9 cellular contexts compared by ENCODE assay signal in the genomic region with DNA sequence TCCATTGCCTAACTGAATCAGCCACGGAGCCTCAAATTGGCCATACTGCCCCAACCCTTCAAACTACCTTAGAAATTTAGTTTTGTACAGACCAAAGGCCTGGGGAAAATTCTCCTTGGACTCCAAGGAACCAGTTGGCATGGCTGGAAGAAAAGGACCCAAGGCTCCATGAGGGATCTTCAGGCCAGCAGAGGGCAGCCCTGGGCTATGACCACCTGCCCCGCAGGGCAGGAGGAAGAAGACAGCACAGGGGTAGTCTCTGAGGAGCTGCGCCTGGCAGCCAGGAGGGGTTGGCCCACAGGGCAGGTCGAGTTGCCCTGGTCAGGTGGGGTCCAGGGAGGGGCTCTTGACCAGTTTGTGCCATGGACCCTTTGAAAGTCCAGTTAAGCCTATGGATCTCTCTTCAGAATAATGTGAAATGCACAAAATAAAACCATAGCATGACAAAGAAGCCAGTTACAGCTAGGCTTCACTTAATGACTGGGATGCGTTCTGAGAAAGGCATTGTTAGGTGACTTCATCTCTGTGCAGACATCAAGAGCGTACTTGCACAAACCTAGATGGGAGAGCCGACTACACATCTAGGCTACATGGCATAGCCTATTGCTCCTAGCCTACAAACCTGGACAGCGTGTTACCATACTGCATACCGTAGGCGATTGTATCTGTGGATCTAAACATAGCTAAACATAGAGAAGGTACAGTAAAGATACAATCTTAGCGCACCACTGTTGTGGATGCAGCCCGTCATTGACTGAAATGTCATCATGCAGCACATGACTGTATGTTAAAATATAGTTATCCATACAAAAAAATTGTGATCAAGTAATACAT. TPM values are rescaled to one million over a fixed set of nuclear protein-coding genes. Genes with fewer than 3 reads are reported as not detected.
DNase-seq lines count a peak whose midpoint lies in the region; ATAC-seq and TF ChIP-seq lines count a peak whose summit lies in the region.
"Had no signal": no experiment of that assay in that cellular context is flagged by ENCODE, and none has a peak within 500 bp of the region (broad histone marks: within the 10 kb centered on the region; RNA-seq: fewer than 3 reads in every experiment).

No MANE protein-coding gene starts in this region.

- peak; percentile 95 for ATAC-seq in left lobe of liver
- ATAC-seq in HG02678 (IDR thresholded peaks at IDR 0.05; ENCODE audit: unreplicated experiment): no peak
- ATAC-seq in HG02759 (IDR thresholded peaks at IDR 0.05; ENCODE audit: unreplicated experiment): no peak

- DNase-seq in Daoy (ENCODE audit: low read depth) (peak; percentile 54), SW480 (ENCODE audit: low spot score) (peak; percentile 53), caudate nucleus (lab: John Stamatoyannopoulos, UW) (peak in 34 of 61 donors; percentile 3 to 42 (median 14)), left lobe of liver (ENCODE audit: low spot score) (peak; percentile 61)
- peak; percentile 5 to 10 for DNase-seq in stimulated activated CD8-positive, alpha-beta memory T cell treated with anti-CD3 and anti-CD28 coated beads, Interleukin-7, amount 100 ng/mL, for 4 hours (ENCODE audit: low read depth in 2 of 2)

- peak; percentile 91 for TF ChIP-seq RAD21 in Ishikawa (IDR thresholded peaks at IDR 0.05; ENCODE audit: low read depth)

- TF ChIP-seq EP300 in Ishikawa (IDR thresholded peaks at IDR 0.05; ENCODE audit: borderline replicate concordance): no peak

- H3K27ac ChIP-seq in caudate nucleus (ENCODE audit: low read depth, low read length): no peak overlapping the region
- H3K27ac ChIP-seq: VCaP had no signal

TF ChIP-seq in Ishikawa, 13 proteins besides CTCF, POLR2A, EP300 and RAD21:
- TF ChIP-seq FOXM1 (IDR thresholded peaks at IDR 0.05; ENCODE audit: borderline replicate concordance, low read depth) (no peak), TEAD4 (IDR thresholded peaks at IDR 0.05) (no peak), REST (IDR thresholded peaks at IDR 0.05; ENCODE audit: low read depth) (no peak), NFIC (IDR thresholded peaks at IDR 0.05) (no peak), EGR1 (IDR thresholded peaks at IDR 0.05) (no peak), TCF12 (IDR thresholded peaks at IDR 0.05; ENCODE audit: low read depth) (no peak)
- TF ChIP-seq, protein P1, sequence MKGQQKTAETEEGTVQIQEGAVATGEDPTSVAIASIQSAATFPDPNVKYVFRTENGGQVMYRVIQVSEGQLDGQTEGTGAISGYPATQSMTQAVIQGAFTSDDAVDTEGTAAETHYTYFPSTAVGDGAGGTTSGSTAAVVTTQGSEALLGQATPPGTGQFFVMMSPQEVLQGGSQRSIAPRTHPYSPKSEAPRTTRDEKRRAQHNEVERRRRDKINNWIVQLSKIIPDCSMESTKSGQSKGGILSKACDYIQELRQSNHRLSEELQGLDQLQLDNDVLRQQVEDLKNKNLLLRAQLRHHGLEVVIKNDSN (IDR thresholded peaks at IDR 0.05): no peak

RNA-seq across cellular contexts. Expression of gene CACNA1S, which starts 26.1 kb away (rescaled TPM):
- total RNA-seq in Daoy (2014; rRNA removed; shearing (Covaris generic)): not detected in 2 replicates
- total RNA-seq in left lobe of liver: not detected

RNA-seq across cellular contexts. Expression of gene ASCL5, which starts 40.9 kb away (rescaled TPM):
- total RNA-seq in Daoy (2014; rRNA removed; shearing (Covaris generic)): not detected in 2 replicates
- not detected for total RNA-seq in left lobe of liver

Comparison
In these comparisons a context has a peak if more than half of its experiments do, and no peak if none do; other contexts are left out.
1. DNase-seq: peak in every context shown above with its lines; median percentile 61 in left lobe of liver; 54 in Daoy; 53 in SW480; 14 in caudate nucleus; 8 in stimulated activated CD8-positive, alpha-beta memory T cell treated with anti-CD3 and anti-CD28 coated beads, Interleukin-7, amount 100 ng/mL, for 4 hours.